8 cellular contexts compared by ENCODE assay signal in genomic region chr1:166573199-166573598, GRCh38.
"Had no signal": no experiment of that assay in that cellular context is flagged by ENCODE, and none has a peak within 500 bp of the region (broad histone marks: within the 10 kb centered on the region; RNA-seq: fewer than 3 reads in every experiment).

No MANE protein-coding gene starts in this region.

- DNase-seq: GDM1, GF-D8 had no signal

- FAIRE-seq: G401.6, GM12878, GM12891, GM12892, GM18507, GM19239 had no signal

- H3K4me3 ChIP-seq: GM12878 had no signal

- ATAC-seq: GM12878 had no signal
